ENCODE assay signal across 11 cellular contexts in the genomic region with DNA sequence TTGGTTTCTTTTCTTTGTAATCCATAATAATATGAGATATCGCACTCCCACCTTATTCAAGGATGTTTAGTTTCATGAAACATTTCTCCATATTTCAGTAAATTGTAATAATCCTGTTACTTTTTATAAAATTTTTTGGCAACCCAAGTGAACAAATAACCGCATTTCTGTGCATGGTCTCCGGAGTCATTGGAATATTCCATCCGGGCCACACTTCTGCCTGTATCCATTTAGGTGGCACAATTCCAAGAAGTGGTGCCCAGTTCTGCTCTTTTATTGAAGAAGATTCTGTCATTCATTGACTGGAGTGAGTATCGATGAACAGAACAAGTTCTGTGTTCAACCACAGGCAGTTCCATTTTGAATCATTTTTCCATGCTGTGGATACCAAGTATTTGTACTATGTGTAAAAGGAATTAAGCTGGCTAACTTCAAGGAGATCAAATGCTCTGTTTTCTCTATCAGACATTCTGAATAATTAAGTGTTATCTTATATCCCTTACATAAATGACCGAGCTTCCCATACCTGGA. TPM values are rescaled to one million over a fixed set of nuclear protein-coding genes. Genes with fewer than 3 reads are reported as not detected.
DNase-seq lines count a peak whose midpoint lies in the region; ATAC-seq, FAIRE-seq and TF ChIP-seq lines count a peak whose summit lies in the region.
"Had no signal": no experiment of that assay in that cellular context is flagged by ENCODE, and none has a peak within 500 bp of the region (broad histone marks: within the 10 kb centered on the region; RNA-seq: fewer than 3 reads in every experiment).

No MANE protein-coding gene starts in this region.

- peaks cover 29% of the 10 kb centered on the region for H3K4me1 Mint-ChIP-seq in activated T-helper 17 cell treated with anti-CD3 and anti-CD28 coated beads, Interleukin-2, amount 50 U/mL, for 72 hours

- peak overlapping the region; percentile 65 for H3K4me3 Mint-ChIP-seq in activated T-helper 17 cell treated with anti-CD3 and anti-CD28 coated beads, Interleukin-2, amount 50 U/mL, for 72 hours

- H3K9me3 ChIP-seq in A549, result no peaks in the 10 kb centered on the region

- no peak for TF ChIP-seq POLR2A in A549 (IDR thresholded peaks at IDR 0.05; ENCODE audit: low read length)

- no peak for DNase-seq in A549 (ENCODE audit: low read depth in 1 of 2, low spot score in 1 of 2)
- DNase-seq in COLO829 (ENCODE audit: low spot score), result peak; percentile 18
- DNase-seq in midbrain (lab: John Stamatoyannopoulos, UW), result peak; percentile 43
- DNase-seq in GDM1 (lab: John Stamatoyannopoulos, UW), result no peak
- DNase-seq in HuH-7 (ENCODE audit: low spot score), result no peak
- DNase-seq in GM10248 (ENCODE audit: extremely low spot score), result no peak
- no peak for DNase-seq in OCI-M1 (lab: John Stamatoyannopoulos, UW)
- DNase-seq: SHP77 treated with DMSO at 0.1 percent for 48 hours had no signal

- H3K36me3 Mint-ChIP-seq in activated T-helper 17 cell treated with anti-CD3 and anti-CD28 coated beads, Interleukin-2, amount 50 U/mL, for 72 hours (ENCODE audit: low read depth), result no peaks in the 10 kb centered on the region

- 44% methylated on average over 6 of the region's 6 CpGs for WGBS in A549 (ENCODE audit: missing lambda C conversion rate)

- TF ChIP-seq CTCF in A549 (IDR thresholded peaks at IDR 0.05) (no peak; the same call in 2 of the 3 replicates), GM10248 (IDR thresholded peaks at IDR 0.05; ENCODE audit: control extremely low read depth, extremely low read depth, low read depth, missing control alignments) (no peak)

- TF ChIP-seq EP300 in A549 (IDR thresholded peaks at IDR 0.05), result no peak

- peak overlapping the region; percentile 65 for H3K4me2 ChIP-seq in A549

- no peak for FAIRE-seq in A549 (lab: Jason Lieb, UNC)
- FAIRE-seq: D721Med had no signal

- H3K4me1 ChIP-seq in A549, result 0 out of 3 replicates have a peak, but pooled peaks cover 3% of the 10 kb centered on the region

- no peak; a peak in 1 of 5 replicates for TF ChIP-seq RAD21 in A549 (conservative IDR thresholded peaks at IDR 0.05 in 1 of 2, IDR thresholded peaks at IDR 0.05 in 1 of 2)

- CTCF ChIA-PET in A549 (lab: Yijun Ruan, JAX), result interaction anchor here (0.6 to 3.0 kb wide), 17 partner anchors 9 to 1321 kb away, joined by 3 to 12 read pairs (median 3); no protein-coding TSS in a partner anchor
- CTCF ChIA-PET in GM10248 (lab: Yijun Ruan, JAX), result interaction anchor here (1.0 to 2.6 kb wide), 10 partner anchors 8 to 1337 kb away, joined by 3 to 6 read pairs (median 4); no protein-coding TSS in a partner anchor

- H3K27ac ChIP-seq in A549, result no peak overlapping the region

- H3K4me3 ChIP-seq in A549, result no peak overlapping the region

- H3K9me3 Mint-ChIP-seq in activated T-helper 17 cell treated with anti-CD3 and anti-CD28 coated beads, Interleukin-2, amount 50 U/mL, for 72 hours, result no peaks in the 10 kb centered on the region

- no peaks in the 10 kb centered on the region for H3K27me3 Mint-ChIP-seq in activated T-helper 17 cell treated with anti-CD3 and anti-CD28 coated beads, Interleukin-2, amount 50 U/mL, for 72 hours

- H3K27ac Mint-ChIP-seq in activated T-helper 17 cell treated with anti-CD3 and anti-CD28 coated beads, Interleukin-2, amount 50 U/mL, for 72 hours, result peak overlapping the region; percentile 84

- peak in 1 of 2 experiments; percentile 46; a peak in 3 of 6 replicates for ATAC-seq in A549
- peak; percentile 68 for ATAC-seq in activated T-helper 17 cell treated with anti-CD3 and anti-CD28 coated beads, Interleukin-2, amount 50 U/mL, for 72 hours (replicated peaks)

- POLR2A ChIA-PET in A549 (lab: Yijun Ruan, JAX), result no interaction called here
- POLR2A ChIA-PET in GM10248 (lab: Yijun Ruan, JAX), result no interaction called here

TF ChIP-seq in A549, 52 proteins besides CTCF, POLR2A, EP300 and RAD21 (continues in another document):
- no peak for TF ChIP-seq HEYL (CRISPR knock-in tag; IDR thresholded peaks at IDR 0.05)
- TF ChIP-seq, protein P1, sequence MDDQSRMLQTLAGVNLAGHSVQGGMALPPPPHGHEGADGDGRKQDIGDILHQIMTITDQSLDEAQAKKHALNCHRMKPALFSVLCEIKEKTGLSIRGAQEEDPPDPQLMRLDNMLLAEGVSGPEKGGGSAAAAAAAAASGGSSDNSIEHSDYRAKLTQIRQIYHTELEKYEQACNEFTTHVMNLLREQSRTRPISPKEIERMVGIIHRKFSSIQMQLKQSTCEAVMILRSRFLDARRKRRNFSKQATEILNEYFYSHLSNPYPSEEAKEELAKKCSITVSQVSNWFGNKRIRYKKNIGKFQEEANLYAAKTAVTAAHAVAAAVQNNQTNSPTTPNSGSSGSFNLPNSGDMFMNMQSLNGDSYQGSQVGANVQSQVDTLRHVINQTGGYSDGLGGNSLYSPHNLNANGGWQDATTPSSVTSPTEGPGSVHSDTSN (IDR thresholded peaks at IDR 0.05), result no peak
- TF ChIP-seq ZFP36 (IDR thresholded peaks at IDR 0.05; ENCODE audit: borderline replicate concordance, partially characterized antibody), result no peak
- no peak for TF ChIP-seq HDAC2 (IDR thresholded peaks at IDR 0.05)
- no peak for TF ChIP-seq TFCP2L1 (CRISPR knock-in tag; IDR thresholded peaks at IDR 0.05)
- TF ChIP-seq, protein P2, sequence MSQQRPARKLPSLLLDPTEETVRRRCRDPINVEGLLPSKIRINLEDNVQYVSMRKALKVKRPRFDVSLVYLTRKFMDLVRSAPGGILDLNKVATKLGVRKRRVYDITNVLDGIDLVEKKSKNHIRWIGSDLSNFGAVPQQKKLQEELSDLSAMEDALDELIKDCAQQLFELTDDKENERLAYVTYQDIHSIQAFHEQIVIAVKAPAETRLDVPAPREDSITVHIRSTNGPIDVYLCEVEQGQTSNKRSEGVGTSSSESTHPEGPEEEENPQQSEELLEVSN (IDR thresholded peaks at IDR 0.05; ENCODE audit: borderline replicate concordance, low read depth), result no peak
- TF ChIP-seq, protein P3, sequence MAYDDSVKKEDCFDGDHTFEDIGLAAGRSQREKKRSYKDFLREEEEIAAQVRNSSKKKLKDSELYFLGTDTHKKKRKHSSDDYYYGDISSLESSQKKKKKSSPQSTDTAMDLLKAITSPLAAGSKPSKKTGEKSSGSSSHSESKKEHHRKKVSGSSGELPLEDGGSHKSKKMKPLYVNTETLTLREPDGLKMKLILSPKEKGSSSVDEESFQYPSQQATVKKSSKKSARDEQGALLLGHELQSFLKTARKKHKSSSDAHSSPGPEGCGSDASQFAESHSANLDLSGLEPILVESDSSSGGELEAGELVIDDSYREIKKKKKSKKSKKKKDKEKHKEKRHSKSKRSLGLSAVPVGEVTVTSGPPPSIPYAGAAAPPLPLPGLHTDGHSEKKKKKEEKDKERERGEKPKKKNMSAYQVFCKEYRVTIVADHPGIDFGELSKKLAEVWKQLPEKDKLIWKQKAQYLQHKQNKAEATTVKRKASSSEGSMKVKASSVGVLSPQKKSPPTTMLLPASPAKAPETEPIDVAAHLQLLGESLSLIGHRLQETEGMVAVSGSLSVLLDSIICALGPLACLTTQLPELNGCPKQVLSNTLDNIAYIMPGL (CRISPR knock-in tag; IDR thresholded peaks at IDR 0.05; ENCODE audit: borderline replicate concordance), result no peak
- TF ChIP-seq, protein P4, sequence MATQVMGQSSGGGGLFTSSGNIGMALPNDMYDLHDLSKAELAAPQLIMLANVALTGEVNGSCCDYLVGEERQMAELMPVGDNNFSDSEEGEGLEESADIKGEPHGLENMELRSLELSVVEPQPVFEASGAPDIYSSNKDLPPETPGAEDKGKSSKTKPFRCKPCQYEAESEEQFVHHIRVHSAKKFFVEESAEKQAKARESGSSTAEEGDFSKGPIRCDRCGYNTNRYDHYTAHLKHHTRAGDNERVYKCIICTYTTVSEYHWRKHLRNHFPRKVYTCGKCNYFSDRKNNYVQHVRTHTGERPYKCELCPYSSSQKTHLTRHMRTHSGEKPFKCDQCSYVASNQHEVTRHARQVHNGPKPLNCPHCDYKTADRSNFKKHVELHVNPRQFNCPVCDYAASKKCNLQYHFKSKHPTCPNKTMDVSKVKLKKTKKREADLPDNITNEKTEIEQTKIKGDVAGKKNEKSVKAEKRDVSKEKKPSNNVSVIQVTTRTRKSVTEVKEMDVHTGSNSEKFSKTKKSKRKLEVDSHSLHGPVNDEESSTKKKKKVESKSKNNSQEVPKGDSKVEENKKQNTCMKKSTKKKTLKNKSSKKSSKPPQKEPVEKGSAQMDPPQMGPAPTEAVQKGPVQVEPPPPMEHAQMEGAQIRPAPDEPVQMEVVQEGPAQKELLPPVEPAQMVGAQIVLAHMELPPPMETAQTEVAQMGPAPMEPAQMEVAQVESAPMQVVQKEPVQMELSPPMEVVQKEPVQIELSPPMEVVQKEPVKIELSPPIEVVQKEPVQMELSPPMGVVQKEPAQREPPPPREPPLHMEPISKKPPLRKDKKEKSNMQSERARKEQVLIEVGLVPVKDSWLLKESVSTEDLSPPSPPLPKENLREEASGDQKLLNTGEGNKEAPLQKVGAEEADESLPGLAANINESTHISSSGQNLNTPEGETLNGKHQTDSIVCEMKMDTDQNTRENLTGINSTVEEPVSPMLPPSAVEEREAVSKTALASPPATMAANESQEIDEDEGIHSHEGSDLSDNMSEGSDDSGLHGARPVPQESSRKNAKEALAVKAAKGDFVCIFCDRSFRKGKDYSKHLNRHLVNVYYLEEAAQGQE (IDR thresholded peaks at IDR 0.05), result no peak
- TF ChIP-seq ZNF302 (CRISPR knock-in tag; IDR thresholded peaks at IDR 0.05), result no peak
- no peak for TF ChIP-seq SREBF2 (IDR thresholded peaks at IDR 0.05)

RNA-seq across cellular contexts. Expression of a gene that starts 26.6 kb away (rescaled TPM):
- not detected in 2 replicates for polyA plus RNA-seq in A549 (2011; rRNA removed)
- polyA plus RNA-seq in A549 (2012; cell fraction: cytosol; rRNA removed), result not detected in 2 replicates
- not detected in 2 replicates for polyA plus RNA-seq in A549 (2012; cell fraction: nucleus; rRNA removed)
- not detected in 3 replicates for polyA plus RNA-seq in A549 (2017; fragmentation: RNase III; extraction: RNeasy Plus Mini Kit Qiagen cat#74134 plus additional on column Dnase treatment)
- polyA minus RNA-seq in A549 (2011; rRNA and poly(A)+ RNA removed), result not detected in 2 replicates
- total RNA-seq in activated T-helper 17 cell treated with anti-CD3 and anti-CD28 coated beads, Interleukin-2, amount 50 U/mL, for 72 hours, result 100 to 1,000 TPM; 146 to 194 TPM
- total RNA-seq: renal cortical epithelial cell had no signal

RNA-seq across cellular contexts. Expression of a gene that starts 42.4 kb away (rescaled TPM):
- not detected in 2 replicates for polyA plus RNA-seq in A549 (2011; rRNA removed)
- polyA plus RNA-seq in A549 (2012; cell fraction: cytosol; rRNA removed), result not detected in 2 replicates
- not detected in 2 replicates for polyA plus RNA-seq in A549 (2012; cell fraction: nucleus; rRNA removed)
- polyA plus RNA-seq in A549 (2017; fragmentation: RNase III; extraction: RNeasy Plus Mini Kit Qiagen cat#74134 plus additional on column Dnase treatment), result not detected in 3 replicates
- not detected in 2 replicates for polyA minus RNA-seq in A549 (2011; rRNA and poly(A)+ RNA removed)
- total RNA-seq in activated T-helper 17 cell treated with anti-CD3 and anti-CD28 coated beads, Interleukin-2, amount 50 U/mL, for 72 hours, result 100 to 1,000 TPM; 282 to 334 TPM
- total RNA-seq: renal cortical epithelial cell had no signal

Comparison
In these comparisons a context has a peak if more than half of its experiments do, and no peak if none do; other contexts are left out.
1. DNase-seq: peak in COLO829 (single experiment) and midbrain (single experiment); none in A549 (0 of 2), GDM1 (single experiment), HuH-7 (single experiment), GM10248 (single experiment) and OCI-M1 (single experiment).